In the genomic region with DNA sequence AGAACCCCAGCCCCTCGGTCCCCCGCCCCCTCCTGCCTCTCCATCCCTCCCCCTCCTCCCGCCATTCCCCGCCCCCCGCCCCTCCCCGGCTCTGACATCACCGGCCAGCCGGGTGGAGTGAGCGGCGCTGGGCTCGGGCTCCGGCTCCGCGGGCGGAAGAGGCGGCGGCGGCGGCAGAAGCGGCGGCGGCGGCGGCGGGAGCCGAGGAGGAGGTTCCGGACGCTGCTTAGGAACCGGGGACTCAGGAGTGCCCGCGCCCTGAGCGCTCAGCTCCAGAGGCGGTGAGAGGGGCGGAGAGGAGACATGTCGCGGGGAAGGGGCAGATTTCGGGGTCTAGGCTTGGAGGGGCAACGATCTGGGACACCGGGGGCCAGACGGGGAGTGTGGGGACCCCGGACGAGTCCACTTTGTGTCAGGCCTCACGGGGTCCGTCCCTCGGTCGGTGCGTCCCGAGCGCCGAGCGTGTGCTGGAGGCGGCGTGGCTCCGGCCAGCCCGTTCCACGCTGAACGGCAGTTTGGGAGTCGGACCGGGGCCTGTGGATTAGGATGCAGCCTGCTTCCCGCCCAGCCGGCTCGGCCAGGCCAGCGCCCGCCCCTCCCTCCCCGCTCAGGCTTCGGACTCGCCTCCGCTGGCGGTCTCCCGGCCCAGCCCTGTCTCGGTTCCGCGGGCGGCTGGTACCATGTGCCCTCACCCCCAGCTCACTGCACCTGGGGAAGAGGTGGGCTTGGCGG, we compare ENCODE assay signal across 8 cellular contexts. TPM values are rescaled to one million over a fixed set of nuclear protein-coding genes. Genes with fewer than 3 reads are reported as not detected.
A peak's percentile ranks its signal among the peaks of the same experiment; 100 is the strongest.
DNase-seq lines count a peak whose midpoint lies in the region; ATAC-seq, FAIRE-seq and TF ChIP-seq lines count a peak whose summit lies in the region.

A gene with protein sequence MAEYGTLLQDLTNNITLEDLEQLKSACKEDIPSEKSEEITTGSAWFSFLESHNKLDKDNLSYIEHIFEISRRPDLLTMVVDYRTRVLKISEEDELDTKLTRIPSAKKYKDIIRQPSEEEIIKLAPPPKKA (plus strand): TSS at position 143 of the 732 bp plus-strand sequence. CDS start 6,161 bp downstream, outside the sequence.

- H3K36me3 Mint-ChIP-seq in T-helper 2 cell treated with Interferon-gamma antibody and Interleukin-4, amounts not matched to agents 5 μg/mL and 100 μg/mL, for 36 hours (ENCODE audit: low read depth): peaks cover 6% of the 10 kb centered on the region
- H3K36me3 Mint-ChIP-seq in astrocyte (ENCODE audit: low read depth, unreplicated experiment): peaks cover 28% of the 10 kb centered on the region

- DNase-seq in COLO829 (ENCODE audit: low spot score) (peak; percentile 87), astrocyte (ENCODE audit: low read depth) (no peak), hepatic stellate cell (ENCODE audit: low spot score) (peak; percentile 90), retina (peak; percentile 74), vagina (ENCODE audit: extremely low spot score in 2 of 2) (no peak)
- peak; percentile 65 for DNase-seq in T-helper 2 cell treated with Interferon-gamma antibody and Interleukin-4, amounts not matched to agents 5 μg/mL and 100 μg/mL, for 36 hours (ENCODE audit: low spot score)

- H3K36me3 ChIP-seq in KOPT-K1 (ENCODE audit: insufficient read depth, low read length) (peaks cover 20% of the 10 kb centered on the region; the same call in 1 of the 2 replicates), astrocyte (ENCODE audit: insufficient read depth, low read length) (peaks cover 13% of the 10 kb centered on the region), vagina (peaks cover 0 to 4% of the 10 kb centered on the region in 2 donors)

- peak within 1 kb of the TSS; percentile 99 for H3K9ac ChIP-seq in astrocyte (ENCODE audit: low read length)

- intact Hi-C loops in vagina (cut with DNase I): loop anchor here (5.0 to 10.0 kb wide), 2 partner anchors 49 to 98 kb away; no protein-coding TSS in a partner anchor

- H3K9me3 ChIP-seq in KOPT-K1 (ENCODE audit: insufficient read depth, low read length, poor library complexity, severe bottlenecking) (no peaks in the 10 kb centered on the region), astrocyte (ENCODE audit: insufficient read depth, low read depth, low read length) (no peaks in the 10 kb centered on the region), vagina (no peaks in the 10 kb centered on the region)

- H3K4me3 Mint-ChIP-seq in T-helper 2 cell treated with Interferon-gamma antibody and Interleukin-4, amounts not matched to agents 5 μg/mL and 100 μg/mL, for 36 hours: peak within 1 kb of the TSS; percentile 86
- H3K4me3 Mint-ChIP-seq in astrocyte (ENCODE audit: unreplicated experiment): peak within 1 kb of the TSS; percentile 88

- ATAC-seq in GM19455 (IDR thresholded peaks at IDR 0.05; ENCODE audit: unreplicated experiment): peak; percentile 43

- no peak for TF ChIP-seq CTCF in astrocyte (IDR thresholded peaks at IDR 0.05; ENCODE audit: insufficient read depth, low read depth, low read length)
- TF ChIP-seq CTCF in vagina (IDR thresholded peaks at IDR 0.05): no peak

- peak within 1 kb of the TSS; percentile 93 for H3K4me2 ChIP-seq in astrocyte (ENCODE audit: low read length)

- H3K27me3 Mint-ChIP-seq in T-helper 2 cell treated with Interferon-gamma antibody and Interleukin-4, amounts not matched to agents 5 μg/mL and 100 μg/mL, for 36 hours (ENCODE audit: low read depth): no peaks in the 10 kb centered on the region
- H3K27me3 Mint-ChIP-seq in astrocyte (ENCODE audit: low read depth, unreplicated experiment): no peaks in the 10 kb centered on the region

- peak within 1 kb of the TSS; percentile 47 for H2AFZ ChIP-seq in astrocyte (ENCODE audit: low read depth, low read length)

- H3K9me3 Mint-ChIP-seq in T-helper 2 cell treated with Interferon-gamma antibody and Interleukin-4, amounts not matched to agents 5 μg/mL and 100 μg/mL, for 36 hours: no peaks in the 10 kb centered on the region
- no peaks in the 10 kb centered on the region for H3K9me3 Mint-ChIP-seq in astrocyte (ENCODE audit: unreplicated experiment)

- H3K27me3 ChIP-seq in astrocyte (ENCODE audit: insufficient read depth, low read length) (no peaks in the 10 kb centered on the region), vagina (no peaks in the 10 kb centered on the region)

- H3K27ac Mint-ChIP-seq in T-helper 2 cell treated with Interferon-gamma antibody and Interleukin-4, amounts not matched to agents 5 μg/mL and 100 μg/mL, for 36 hours: peak within 1 kb of the TSS; percentile 87
- peak within 1 kb of the TSS; percentile 93 for H3K27ac Mint-ChIP-seq in astrocyte (ENCODE audit: unreplicated experiment)

- H3K27ac ChIP-seq in KOPT-K1 (ENCODE audit: low read depth, low read length, poor library complexity, severe bottlenecking) (peak within 1 kb of the TSS; percentile 66), astrocyte (ENCODE audit: low read depth, low read length) (peak within 1 kb of the TSS; percentile 96), vagina (peak within 1 kb of the TSS; percentile 96)

- peaks cover 28% of the 10 kb centered on the region for H3K4me1 Mint-ChIP-seq in T-helper 2 cell treated with Interferon-gamma antibody and Interleukin-4, amounts not matched to agents 5 μg/mL and 100 μg/mL, for 36 hours (ENCODE audit: low read depth)
- peaks cover 50% of the 10 kb centered on the region for H3K4me1 Mint-ChIP-seq in astrocyte (ENCODE audit: low read depth, unreplicated experiment)

- H4K20me1 ChIP-seq in astrocyte (ENCODE audit: insufficient read depth, low read length): peaks cover 39% of the 10 kb centered on the region

- peaks cover 48% of the 10 kb centered on the region for H3K79me2 ChIP-seq in astrocyte (ENCODE audit: insufficient read depth, low read length)

- H3K4me1 ChIP-seq in astrocyte (ENCODE audit: insufficient read depth, low read length): peaks cover 43% of the 10 kb centered on the region
- H3K4me1 ChIP-seq in vagina: peaks cover 55% of the 10 kb centered on the region

- H3K4me3 ChIP-seq in astrocyte (ENCODE audit: insufficient read depth, low read depth, low read length): peak within 1 kb of the TSS; percentile 88
- peak within 1 kb of the TSS; percentile 95 to 98 for H3K4me3 ChIP-seq in vagina

- TF ChIP-seq POLR2A in vagina (IDR thresholded peaks at IDR 0.05): peak in 1 of 2 donors; percentile 90

- no peak for FAIRE-seq in astrocyte (lab: Jason Lieb, UNC)

RNA-seq across cellular contexts. Expression of the gene that starts here (rescaled TPM):
- total RNA-seq in astrocyte (374 and 470 TPM in 2 replicates), vagina (89.1 TPM)

Comparison
In these comparisons a context has a peak if more than half of its experiments do, and no peak if none do; other contexts are left out.
1. DNase-seq: peak in COLO829 (single experiment), T-helper 2 cell treated with Interferon-gamma antibody and Interleukin-4, amounts not matched to agents 5 μg/mL and 100 μg/mL, for 36 hours (single experiment), hepatic stellate cell (single experiment) and retina (single experiment); none in astrocyte (single experiment) and vagina (0 of 2).
2. Peak in every context shown above with its lines, with median percentiles within 50 percentile points of each other: H3K27ac ChIP-seq.